9 cellular contexts compared by ENCODE assay signal in the genomic region with DNA sequence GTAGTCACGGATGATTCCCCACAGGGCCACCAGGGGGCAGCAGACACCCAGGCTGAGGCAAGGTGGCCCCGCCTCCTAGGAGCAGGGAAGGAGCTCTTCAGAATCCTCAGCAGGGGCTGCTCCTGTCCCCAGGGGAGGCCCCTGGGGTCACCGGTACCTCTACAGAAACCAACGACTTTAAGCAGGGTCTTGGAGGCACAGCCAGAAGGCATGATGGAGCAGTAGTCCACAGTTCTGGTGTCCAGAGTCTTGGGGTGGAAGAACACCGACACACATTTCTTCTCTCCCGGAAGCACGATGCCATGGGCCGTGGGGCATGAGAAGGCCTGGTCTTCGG. TPM values are rescaled to one million over a fixed set of nuclear protein-coding genes. Genes with fewer than 3 reads are reported as not detected.
DNase-seq lines count a peak whose midpoint lies in the region; ATAC-seq and TF ChIP-seq lines count a peak whose summit lies in the region.
"Had no signal": no experiment of that assay in that cellular context is flagged by ENCODE, and none has a peak within 500 bp of the region (broad histone marks: within the 10 kb centered on the region; RNA-seq: fewer than 3 reads in every experiment).

No MANE protein-coding gene starts in this region.

- H3F3A ChIP-seq in SK-N-SH (replicated peaks; ENCODE audit: insufficient read depth) = no peaks in the 10 kb centered on the region

- H3K4me3 Mint-ChIP-seq in Caco-2 (ENCODE audit: unreplicated experiment) = no peak overlapping the region
- no peak overlapping the region for H3K4me3 Mint-ChIP-seq in activated naive CD4-positive, alpha-beta T cell treated with anti-CD3 and anti-CD28 coated beads, Interleukin-2, amount 10 ng/mL, durations not matched to agents 7 days and 5 days

- H3K4me1 Mint-ChIP-seq in Caco-2 (ENCODE audit: low read depth, unreplicated experiment) = peaks cover 11% of the 10 kb centered on the region
- H3K4me1 Mint-ChIP-seq in activated naive CD4-positive, alpha-beta T cell treated with anti-CD3 and anti-CD28 coated beads, Interleukin-2, amount 10 ng/mL, durations not matched to agents 7 days and 5 days = no peaks in the 10 kb centered on the region

- H3K27ac Mint-ChIP-seq in Caco-2 (ENCODE audit: unreplicated experiment) = no peak overlapping the region
- H3K27ac Mint-ChIP-seq in activated naive CD4-positive, alpha-beta T cell treated with anti-CD3 and anti-CD28 coated beads, Interleukin-2, amount 10 ng/mL, durations not matched to agents 7 days and 5 days = no peak overlapping the region

- no peaks in the 10 kb centered on the region for H3K9me3 Mint-ChIP-seq in Caco-2 (ENCODE audit: unreplicated experiment)
- no peaks in the 10 kb centered on the region for H3K9me3 Mint-ChIP-seq in activated naive CD4-positive, alpha-beta T cell treated with anti-CD3 and anti-CD28 coated beads, Interleukin-2, amount 10 ng/mL, durations not matched to agents 7 days and 5 days

- H3K27ac ChIP-seq in SK-N-SH (ENCODE audit: low read depth in 2 of 2, low read length in 1 of 2) (no peak overlapping the region; a peak in 1 of 4 replicates), prostate gland (no peak overlapping the region), uterus (no peak overlapping the region)

- H2AFZ ChIP-seq in SK-N-SH (ENCODE audit: low read depth) = no peak overlapping the region

- no peaks in the 10 kb centered on the region for H3K36me3 Mint-ChIP-seq in Caco-2 (ENCODE audit: insufficient read depth, unreplicated experiment)
- H3K36me3 Mint-ChIP-seq in activated naive CD4-positive, alpha-beta T cell treated with anti-CD3 and anti-CD28 coated beads, Interleukin-2, amount 10 ng/mL, durations not matched to agents 7 days and 5 days = no peaks in the 10 kb centered on the region

- peak; percentile 84 to 91 for DNase-seq in Caco-2
- DNase-seq in MG63 = peak; percentile 64
- peak; percentile 93 for DNase-seq in SK-N-SH
- DNase-seq in activated naive CD4-positive, alpha-beta T cell treated with anti-CD3 and anti-CD28 coated beads, Interleukin-2, amount 10 ng/mL, durations not matched to agents 7 days and 5 days = peak; percentile 83
- peak; percentile 89 for DNase-seq in Right ventricle myocardium inferior (ENCODE audit: missing footprints)
- DNase-seq in prostate gland (ENCODE audit: low spot score) = peak; percentile 77
- peak; percentile 67 to 74 for DNase-seq in uterus

- no peaks in the 10 kb centered on the region for H3K36me3 ChIP-seq in Caco-2 (ENCODE audit: control insufficient read depth, insufficient read depth, low read length)
- H3K36me3 ChIP-seq in MG63 = no peaks in the 10 kb centered on the region
- H3K36me3 ChIP-seq in SK-N-SH (replicated peaks in 1 of 2; ENCODE audit: control insufficient read depth in 1 of 2, insufficient read depth in 2 of 2, low read length in 1 of 2) = no peaks in the 10 kb centered on the region
- no peaks in the 10 kb centered on the region for H3K36me3 ChIP-seq in prostate gland
- H3K36me3 ChIP-seq in uterus = no peaks in the 10 kb centered on the region

- peak; percentile 56 for ATAC-seq in GM21576 (IDR thresholded peaks at IDR 0.05; ENCODE audit: unreplicated experiment)
- peak; percentile 84 for ATAC-seq in Right ventricle myocardium inferior

- TF ChIP-seq RAD21 in SK-N-SH (IDR thresholded peaks at IDR 0.05; ENCODE audit: low read length) = peak; percentile 91

- no peaks in the 10 kb centered on the region for H3K79me2 ChIP-seq in SK-N-SH (ENCODE audit: insufficient read depth)

- intact Hi-C loops in Caco-2 (cut with micrococcal nuclease; ENCODE audit: unreplicated experiment) = loop anchor here (1.0 to 5.0 kb wide), 5 partner anchors 29 to 126 kb away; no protein-coding TSS in a partner anchor
- intact Hi-C loops in Right ventricle myocardium inferior (cut with DNase I) = loop anchor here (1.0 kb wide), 1 partner anchor 127 kb away; no protein-coding TSS in a partner anchor
- intact Hi-C loops in prostate gland (cut with DNase I) = no loop called here
- intact Hi-C loops in uterus (cut with DNase I; ENCODE audit: low total_unique reads) = no loop called here

- CTCF ChIA-PET in Caco-2 (lab: Charles Lee) (interaction anchor here (0.5 to 2.3 kb wide), 51 partner anchors 9 to 1460 kb away, joined by 3 to 60 read pairs (median 5); a partner anchor contains a TSS), SK-N-SH (lab: Yijun Ruan, JAX) (interaction anchor here (0.6 to 10.9 kb wide), 68 partner anchors 11 to 342 kb away, joined by 3 to 238 read pairs (median 6); a partner anchor contains a TSS)
- CTCF ChIA-PET in activated naive CD4-positive, alpha-beta T cell treated with anti-CD3 and anti-CD28 coated beads, Interleukin-2, amount 10 ng/mL, durations not matched to agents 7 days and 5 days (lab: Charles Lee) = interaction anchor here (0.5 to 5.1 kb wide), 42 partner anchors 9 to 322 kb away, joined by 3 to 59 read pairs (median 4); a partner anchor contains a TSS

- TF ChIP-seq CTCF in Caco-2 (IDR thresholded peaks at IDR 0.05; ENCODE audit: insufficient read depth in 1 of 2, low read depth in 1 of 2, low read length in 1 of 2, severe bottlenecking in 1 of 2, unreplicated experiment in 1 of 2) (peak; percentile 96), SK-N-SH (IDR thresholded peaks at IDR 0.05) (peak; percentile 84), prostate gland (IDR thresholded peaks at IDR 0.05) (peak; percentile 88 to 95 (median 92)), uterus (IDR thresholded peaks at IDR 0.05) (peak; percentile 81 to 92 (median 89))

- no peaks in the 10 kb centered on the region for H4K20me1 ChIP-seq in SK-N-SH (ENCODE audit: insufficient read depth)

- no peaks in the 10 kb centered on the region for H3K9me3 ChIP-seq in Caco-2
- no peaks in the 10 kb centered on the region for H3K9me3 ChIP-seq in MG63
- no peaks in the 10 kb centered on the region for H3K9me3 ChIP-seq in SK-N-SH
- no peaks in the 10 kb centered on the region for H3K9me3 ChIP-seq in prostate gland
- H3K9me3 ChIP-seq in uterus = no peaks in the 10 kb centered on the region

- no peak overlapping the region for H3K4me2 ChIP-seq in SK-N-SH

- TF ChIP-seq EP300 in SK-N-SH (IDR thresholded peaks at IDR 0.05; ENCODE audit: borderline replicate concordance in 1 of 2, low read depth in 1 of 2, low read length in 1 of 2) = no peak

- H3K27me3 Mint-ChIP-seq in Caco-2 (ENCODE audit: insufficient read depth, unreplicated experiment) = peaks cover 11% of the 10 kb centered on the region
- peaks cover 40% of the 10 kb centered on the region for H3K27me3 Mint-ChIP-seq in activated naive CD4-positive, alpha-beta T cell treated with anti-CD3 and anti-CD28 coated beads, Interleukin-2, amount 10 ng/mL, durations not matched to agents 7 days and 5 days

- H3K9ac ChIP-seq in SK-N-SH = no peak overlapping the region

- TF ChIP-seq POLR2A in prostate gland (IDR thresholded peaks at IDR 0.05) = no peak
- no peak for TF ChIP-seq POLR2A in uterus (IDR thresholded peaks at IDR 0.05)

- no TSS peak for BruUV-seq in Caco-2 (replicated peaks; lab: Mats Ljungman, UMichigan)

- H3K4me3 ChIP-seq in Caco-2 (ENCODE audit: low read depth, low read length) = no peak overlapping the region
- H3K4me3 ChIP-seq in MG63 = no peak overlapping the region
- peak overlapping the region in 1 of 2 experiments; percentile 49; a peak in 1 of 4 replicates for H3K4me3 ChIP-seq in SK-N-SH (ENCODE audit: low read depth in 2 of 2, low read length in 1 of 2)
- H3K4me3 ChIP-seq in prostate gland = no peak overlapping the region
- no peak overlapping the region for H3K4me3 ChIP-seq in uterus

- H3K9me2 ChIP-seq in SK-N-SH = no peaks in the 10 kb centered on the region

- no peaks in the 10 kb centered on the region for H3K27me3 ChIP-seq in Caco-2 (replicated peaks; ENCODE audit: control insufficient read depth, insufficient read depth, low read length)
- H3K27me3 ChIP-seq in MG63 = peaks cover 13% of the 10 kb centered on the region
- peaks cover 18% of the 10 kb centered on the region; the same call in 1 of the 2 replicates for H3K27me3 ChIP-seq in SK-N-SH (ENCODE audit: insufficient read depth)
- H3K27me3 ChIP-seq in prostate gland (replicated peaks; ENCODE audit: insufficient read depth) = no peaks in the 10 kb centered on the region
- no peaks in the 10 kb centered on the region for H3K27me3 ChIP-seq in uterus

- 72% methylated on average over 5 of the region's 9 CpGs for WGBS in SK-N-SH (ENCODE audit: low lambda C conversion rate)
- 45% methylated on average over 9 of the region's 9 CpGs for whole genome bisulfite sequencing in prostate gland

- POLR2A ChIA-PET in Caco-2 (lab: Charles Lee) = no interaction called here
- POLR2A ChIA-PET in SK-N-SH (lab: Yijun Ruan, JAX) = interaction anchor here (1.0 to 1.7 kb wide), 3 partner anchors 32 to 89 kb away, joined by 3 to 5 read pairs (median 4); no protein-coding TSS in a partner anchor

- H3K4me1 ChIP-seq in Caco-2 = no peaks in the 10 kb centered on the region
- peaks cover 0 to 5% of the 10 kb centered on the region in 2 experiments; a peak in 1 of 4 replicates for H3K4me1 ChIP-seq in SK-N-SH (ENCODE audit: control insufficient read depth in 1 of 2, insufficient read depth in 2 of 2, low read depth in 1 of 2, low read length in 1 of 2)
- H3K4me1 ChIP-seq in prostate gland (replicated peaks) = no peaks in the 10 kb centered on the region
- no peaks in the 10 kb centered on the region for H3K4me1 ChIP-seq in uterus

RNA-seq across cellular contexts. Expression of a gene that starts 11.5 kb away (rescaled TPM):
- 0.34 and 0.77 TPM in 2 replicates for total RNA-seq in Caco-2 (2022)
- 0.03 TPM in 1 of 2 replicates, not detected in the other for total RNA-seq in MG63 (2014; rRNA removed; shearing (Covaris generic); ENCODE audit: low replicate concordance)
- 0.95 and 1.7 TPM in 2 replicates for polyA plus RNA-seq in SK-N-SH (2012; rRNA removed)
- 0.42 and 0.73 TPM in 2 replicates for polyA plus RNA-seq in SK-N-SH (2012; cell fraction: cytosol; rRNA removed)
- 1.8 and 1.9 TPM in 2 replicates for polyA plus RNA-seq in SK-N-SH (2012; cell fraction: nucleus; rRNA removed)
- total RNA-seq in Right ventricle myocardium inferior = not detected
- 1 to 10 TPM in 1 of 2 donors, not detected in 1; 4.4 TPM for total RNA-seq in prostate gland
- total RNA-seq in uterus = 1 to 10 TPM in 3 of 4 donors, under 1 TPM in 1; 0.21 to 3.5 (median 1.9) TPM
- total RNA-seq: activated CD8-positive, alpha-beta memory T cell treated with anti-CD3 and anti-CD28 coated beads for 36 hours had no signal

RNA-seq across cellular contexts. Expression of a gene that starts 30.9 kb away (rescaled TPM):
- total RNA-seq in Caco-2 (2022) = 19.0 and 22.6 TPM in 2 replicates
- total RNA-seq in MG63 (2014; rRNA removed; shearing (Covaris generic); ENCODE audit: low replicate concordance) = 0.16 TPM in 1 of 2 replicates, not detected in the other
- polyA plus RNA-seq in SK-N-SH (2012; rRNA removed) = 0.03 TPM in 1 of 2 replicates, not detected in the other
- 0.01 TPM in 1 of 2 replicates, not detected in the other for polyA plus RNA-seq in SK-N-SH (2012; cell fraction: cytosol; rRNA removed)
- polyA plus RNA-seq in SK-N-SH (2012; cell fraction: nucleus; rRNA removed) = 0.26 and 0.28 TPM in 2 replicates
- not detected for total RNA-seq in Right ventricle myocardium inferior
- total RNA-seq in prostate gland = 1 to 10 TPM; 3.2 to 9.6 TPM
- under 1 TPM in 1 of 4 donors, not detected in 3; 0.83 TPM for total RNA-seq in uterus
- total RNA-seq: activated CD8-positive, alpha-beta memory T cell treated with anti-CD3 and anti-CD28 coated beads for 36 hours had no signal

RNA-seq across cellular contexts. Expression of a gene that starts 36.6 kb away (rescaled TPM):
- total RNA-seq in Caco-2 (2022) = 0.59 TPM in 1 of 2 replicates, not detected in the other
- not detected in 2 replicates for total RNA-seq in MG63 (2014; rRNA removed; shearing (Covaris generic); ENCODE audit: low replicate concordance)
- polyA plus RNA-seq in SK-N-SH (2012; rRNA removed) = not detected in 2 replicates
- 0.10 TPM in 1 of 2 replicates, not detected in the other for polyA plus RNA-seq in SK-N-SH (2012; cell fraction: cytosol; rRNA removed)
- polyA plus RNA-seq in SK-N-SH (2012; cell fraction: nucleus; rRNA removed) = not detected in 2 replicates
- not detected for total RNA-seq in Right ventricle myocardium inferior
- total RNA-seq in prostate gland = 1 to 10 TPM in 1 of 2 donors, not detected in 1; 3.0 TPM
- not detected for total RNA-seq in uterus
- total RNA-seq: activated CD8-positive, alpha-beta memory T cell treated with anti-CD3 and anti-CD28 coated beads for 36 hours had no signal

RNA-seq across cellular contexts. Expression of a gene that starts 44.8 kb away (rescaled TPM):
- not detected in 2 replicates for total RNA-seq in Caco-2 (2022)
- total RNA-seq in MG63 (2014; rRNA removed; shearing (Covaris generic); ENCODE audit: low replicate concordance) = not detected in 2 replicates
- 0.53 and 1.2 TPM in 2 replicates for polyA plus RNA-seq in SK-N-SH (2012; rRNA removed)
- 1.4 and 3.0 TPM in 2 replicates for polyA plus RNA-seq in SK-N-SH (2012; cell fraction: cytosol; rRNA removed)
- 0.80 and 2.9 TPM in 2 replicates for polyA plus RNA-seq in SK-N-SH (2012; cell fraction: nucleus; rRNA removed)
- total RNA-seq in Right ventricle myocardium inferior = not detected
- 10 to 100 TPM in 1 of 2 donors, 1 to 10 TPM in 1; 1.8 to 25.9 TPM for total RNA-seq in prostate gland
- total RNA-seq in uterus = not detected
- total RNA-seq: activated CD8-positive, alpha-beta memory T cell treated with anti-CD3 and anti-CD28 coated beads for 36 hours had no signal

Comparison
In these comparisons a context has a peak if more than half of its experiments do, and no peak if none do; other contexts are left out.
1. intact Hi-C loops: an anchor here in Caco-2 (1.0 to 5.0 kb wide) and Right ventricle myocardium inferior (1.0 kb wide); none called in prostate gland and uterus.